In the genomic region with DNA sequence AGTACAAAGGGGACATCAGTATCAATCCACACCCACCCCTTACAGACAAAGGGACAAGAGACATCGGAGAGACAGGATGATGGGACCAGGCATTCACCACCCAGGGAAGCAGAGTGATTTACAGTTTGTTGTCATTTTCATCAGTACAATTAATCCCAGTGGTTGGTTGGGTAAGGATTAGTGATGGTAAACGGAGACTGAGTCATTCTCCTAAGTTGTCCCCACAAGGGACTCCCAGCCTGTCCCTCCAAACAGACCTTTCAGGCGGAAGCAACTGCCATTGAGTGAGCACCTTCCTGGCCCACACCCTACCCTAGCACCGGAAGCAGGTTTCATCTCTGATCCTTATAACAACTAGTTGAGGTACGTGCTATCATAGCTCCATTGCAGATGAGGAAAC, we compare ENCODE assay signal across 17 cellular contexts. TPM values are rescaled to one million over a fixed set of nuclear protein-coding genes. Genes with fewer than 3 reads are reported as not detected.
DNase-seq lines count a peak whose midpoint lies in the region; ATAC-seq and TF ChIP-seq lines count a peak whose summit lies in the region.
"Had no signal": no experiment of that assay in that cellular context is flagged by ENCODE, and none has a peak within 500 bp of the region (broad histone marks: within the 10 kb centered on the region; RNA-seq: fewer than 3 reads in every experiment).

No MANE protein-coding gene starts in this region.

- DNase-seq in PC-3: no peak
- DNase-seq in mammary epithelial cell: no peak
- DNase-seq in mesenchymal stem cell: peak; percentile 37
- DNase-seq in sciatic nerve (ENCODE audit: low spot score): no peak
- no peak for DNase-seq in Karpas-422
- DNase-seq in NCI-H1694 treated with DMSO at 0.1 percent for 48 hours (lab: John Stamatoyannopoulos, UW): no peak
- no peak for DNase-seq in MM.1S
- DNase-seq: BE2C; CD8-positive, alpha-beta T cell; Kasumi-1; MV-4-11; NCI-H1436; NCI-H2081; NCI-H510A treated with DMSO at 0.1 percent for 48 hours; SJCRH30 had no signal

- no peak overlapping the region for H4K91ac ChIP-seq in mesenchymal stem cell (ENCODE audit: low read length)

- in situ Hi-C loops in mammary epithelial cell (cut with MboI; ENCODE audit: low sequenced_read_pairs in 2 of 2): no loop called here

- no peak overlapping the region for H2BK12ac ChIP-seq in mesenchymal stem cell (ENCODE audit: low read length in 2 of 2)

- H4K8ac ChIP-seq in mesenchymal stem cell (ENCODE audit: low read length): no peak overlapping the region

- no peak overlapping the region for H2AFZ ChIP-seq in PC-3 (ENCODE audit: low read length)
- no peak overlapping the region for H2AFZ ChIP-seq in mammary epithelial cell (ENCODE audit: low read depth, low read length)
- no peak overlapping the region for H2AFZ ChIP-seq in mesenchymal stem cell (ENCODE audit: low read depth, low read length)
- H2AFZ ChIP-seq in Karpas-422 (ENCODE audit: low read length): no peak overlapping the region
- no peak overlapping the region for H2AFZ ChIP-seq in MM.1S (ENCODE audit: low read length)

- H3K27me3 ChIP-seq in PC-3 (ENCODE audit: low read length) (no peaks in the 10 kb centered on the region), mammary epithelial cell (ENCODE audit: insufficient read depth, low read length) (no peaks in the 10 kb centered on the region), mesenchymal stem cell (ENCODE audit: control insufficient read depth in 1 of 2, insufficient read depth in 1 of 2, low read length in 2 of 2) (no peaks in the 10 kb centered on the region), Karpas-422 (ENCODE audit: low read length) (no peaks in the 10 kb centered on the region), MM.1S (replicated peaks; ENCODE audit: insufficient read depth, low read length) (peaks cover 33% of the 10 kb centered on the region)
- H3K27me3 ChIP-seq: SJCRH30 had no signal

- TF ChIP-seq CTCF in PC-3 (conservative IDR thresholded peaks at IDR 0.05; ENCODE audit: low read depth, low read length): no peak
- no peak for TF ChIP-seq CTCF in mammary epithelial cell (conservative IDR thresholded peaks at IDR 0.05 in 1 of 2, IDR thresholded peaks at IDR 0.05 in 1 of 2; ENCODE audit: extremely low read depth in 1 of 2, insufficient read depth in 1 of 2, low read depth in 1 of 2, low read length in 2 of 2)
- TF ChIP-seq CTCF in MM.1S (IDR thresholded peaks at IDR 0.05; ENCODE audit: low read length): no peak

- peaks cover 27% of the 10 kb centered on the region for H3K79me1 ChIP-seq in mesenchymal stem cell (replicated peaks; ENCODE audit: low read length, poor library complexity, severe bottlenecking)

- CTCF ChIA-PET in PC-3 (lab: Charles Lee): no interaction called here
- CTCF ChIA-PET in mammary epithelial cell (lab: Charles Lee; ENCODE audit: low non-redundant PET): no interaction called here

- no peak overlapping the region for H3K18ac ChIP-seq in mesenchymal stem cell (ENCODE audit: low read depth in 1 of 2, low read length in 2 of 2)

- H4K20me1 ChIP-seq in PC-3 (ENCODE audit: low read length): no peaks in the 10 kb centered on the region
- H4K20me1 ChIP-seq in mammary epithelial cell (ENCODE audit: insufficient read depth, low read length): no peaks in the 10 kb centered on the region
- no peaks in the 10 kb centered on the region for H4K20me1 ChIP-seq in Karpas-422 (ENCODE audit: insufficient read depth, low read depth, low read length)
- H4K20me1 ChIP-seq in MM.1S (ENCODE audit: insufficient read depth, low read length): no peaks in the 10 kb centered on the region

- H3K9ac ChIP-seq in PC-3 (ENCODE audit: low read length) (no peak overlapping the region), mammary epithelial cell (ENCODE audit: insufficient read depth, low read length) (no peak overlapping the region), mesenchymal stem cell (ENCODE audit: low read length) (no peak overlapping the region), Karpas-422 (ENCODE audit: low read length) (no peak overlapping the region), MM.1S (ENCODE audit: low read length) (no peak overlapping the region)

- BruUV-seq in PC-3 (replicated peaks; lab: Mats Ljungman, UMichigan): no TSS peak
- BruUV-seq in mammary epithelial cell (replicated peaks; lab: Mats Ljungman, UMichigan): no TSS peak

- H3K27ac ChIP-seq in PC-3 (ENCODE audit: low read length): no peak overlapping the region
- H3K27ac ChIP-seq in mammary epithelial cell (ENCODE audit: insufficient read depth, low read depth, low read length): peak overlapping the region; percentile 11
- H3K27ac ChIP-seq in mesenchymal stem cell (ENCODE audit: low read length, poor library complexity, severe bottlenecking): no peak overlapping the region
- H3K27ac ChIP-seq in Karpas-422 (ENCODE audit: low read length): no peak overlapping the region
- no peak overlapping the region for H3K27ac ChIP-seq in MM.1S (ENCODE audit: low read length)
- H3K27ac ChIP-seq: SJCRH30 had no signal

- H3K14ac ChIP-seq in mesenchymal stem cell (ENCODE audit: low read length in 2 of 2): no peak overlapping the region

- H3K4me2 ChIP-seq in PC-3 (ENCODE audit: low read length) (peak overlapping the region; percentile 56), mammary epithelial cell (ENCODE audit: insufficient read depth, low read depth, low read length) (peak overlapping the region; percentile 66), mesenchymal stem cell (ENCODE audit: low read length, poor library complexity, severe bottlenecking) (no peak overlapping the region), Karpas-422 (ENCODE audit: low read depth, low read length, poor library complexity, severe bottlenecking) (no peak overlapping the region), MM.1S (ENCODE audit: low read depth, low read length) (no peak overlapping the region)

- H2BK15ac ChIP-seq in mesenchymal stem cell (ENCODE audit: low read depth, poor library complexity, severe bottlenecking): no peak overlapping the region

- H3K9me3 ChIP-seq in PC-3 (ENCODE audit: low read length) (peaks cover 6% of the 10 kb centered on the region), mammary epithelial cell (replicated peaks; ENCODE audit: insufficient read depth, low read length) (peaks cover 12% of the 10 kb centered on the region), mesenchymal stem cell (ENCODE audit: control insufficient read depth, low read length) (peaks cover 19% of the 10 kb centered on the region), Karpas-422 (ENCODE audit: low read length) (peaks cover 6% of the 10 kb centered on the region; the same call in 1 of the 2 replicates), MM.1S (replicated peaks; ENCODE audit: insufficient read depth, low read length) (no peaks in the 10 kb centered on the region; the same call in 1 of the 2 replicates)
- H3K9me3 ChIP-seq: BE2C had no signal

- no peaks in the 10 kb centered on the region for H3F3A ChIP-seq in PC-3 (ENCODE audit: low read length, unreplicated experiment)
- no peaks in the 10 kb centered on the region for H3F3A ChIP-seq in MM.1S (ENCODE audit: insufficient read depth, low read length)

- dilution Hi-C loops in mammary epithelial cell (cut with HindIII; ENCODE audit: low sequenced_read_pairs): no loop called here

- peaks cover 19% of the 10 kb centered on the region for H3K4me1 ChIP-seq in PC-3 (ENCODE audit: insufficient read depth, low read length)
- peaks cover 44% of the 10 kb centered on the region for H3K4me1 ChIP-seq in mammary epithelial cell (ENCODE audit: insufficient read depth, low read length)
- peaks cover 9% of the 10 kb centered on the region for H3K4me1 ChIP-seq in mesenchymal stem cell (ENCODE audit: control insufficient read depth, insufficient read depth, low read depth, low read length)
- H3K4me1 ChIP-seq in Karpas-422 (ENCODE audit: low read length): no peaks in the 10 kb centered on the region
- H3K4me1 ChIP-seq in MM.1S (ENCODE audit: low read length): no peaks in the 10 kb centered on the region
- H3K4me1 ChIP-seq: BE2C had no signal

- ATAC-seq in PC-3 (no peak), sciatic nerve (no peak)
- ATAC-seq: CD8-positive, alpha-beta T cell had no signal

- no peak overlapping the region for H3K4ac ChIP-seq in mesenchymal stem cell (ENCODE audit: low read depth in 1 of 2, low read length in 2 of 2)

- H3K9me2 ChIP-seq in PC-3 (replicated peaks; ENCODE audit: low read length) (no peaks in the 10 kb centered on the region), Karpas-422 (replicated peaks; ENCODE audit: insufficient read depth, low read length) (no peaks in the 10 kb centered on the region), MM.1S (replicated peaks; ENCODE audit: insufficient read depth, low read length) (no peaks in the 10 kb centered on the region)

- POLR2A ChIA-PET in PC-3 (lab: Charles Lee; ENCODE audit: unreplicated experiment): no interaction called here

- WGBS in mammary epithelial cell (ENCODE audit: low coverage, missing lambda C conversion rate): 96% methylated on average over 5 of the region's 5 CpGs
- 76% methylated on average over 4 of the region's 5 CpGs for WGBS in mesenchymal stem cell

- intact Hi-C loops in PC-3 (cut with micrococcal nuclease) (no loop called here), mammary epithelial cell (cut with micrococcal nuclease) (loop anchor here (1.0 kb wide), 1 partner anchor 43 kb away; no protein-coding TSS in a partner anchor), sciatic nerve (cut with DNase I) (no loop called here)

- H2BK5ac ChIP-seq in mesenchymal stem cell (ENCODE audit: low read depth, low read length, poor library complexity, severe bottlenecking): no peak overlapping the region

- H3K4me3 ChIP-seq in PC-3 (ENCODE audit: low read length) (no peak overlapping the region), mammary epithelial cell (replicated peaks in 1 of 3; ENCODE audit: insufficient read depth in 1 of 3, low read depth in 2 of 3, low read length in 3 of 3) (no peak overlapping the region), mesenchymal stem cell (ENCODE audit: insufficient read depth in 1 of 2, low read depth in 1 of 2, low read length in 2 of 2) (no peak overlapping the region), Karpas-422 (ENCODE audit: low read length) (no peak overlapping the region), MM.1S (ENCODE audit: low read length) (no peak overlapping the region)
- H3K4me3 ChIP-seq: SJCRH30 had no signal

- H3K79me2 ChIP-seq in PC-3 (ENCODE audit: low read length) (peaks cover 4% of the 10 kb centered on the region; the same call in 1 of the 2 replicates), mammary epithelial cell (ENCODE audit: insufficient read depth, low read length) (peaks cover 67% of the 10 kb centered on the region), Karpas-422 (ENCODE audit: low read length) (no peaks in the 10 kb centered on the region), MM.1S (ENCODE audit: low read length) (no peaks in the 10 kb centered on the region)

- H3K36me3 ChIP-seq in PC-3 (ENCODE audit: low read depth, low read length) (peaks cover 10% of the 10 kb centered on the region), mammary epithelial cell (ENCODE audit: insufficient read depth, low read length) (peaks cover 7% of the 10 kb centered on the region), mesenchymal stem cell (ENCODE audit: control insufficient read depth in 1 of 2, insufficient read depth in 2 of 2, low read depth in 1 of 2, low read length in 2 of 2) (peaks cover 25 to 77% of the 10 kb centered on the region in 2 experiments), Karpas-422 (ENCODE audit: insufficient read depth, low read length) (no peaks in the 10 kb centered on the region), MM.1S (replicated peaks; ENCODE audit: insufficient read depth, low read length) (no peaks in the 10 kb centered on the region)
- H3K36me3 ChIP-seq: BE2C, SJCRH30 had no signal

- no peak overlapping the region for H3K23ac ChIP-seq in mesenchymal stem cell (ENCODE audit: low read length in 2 of 2)

- H2AK5ac ChIP-seq in mesenchymal stem cell (ENCODE audit: low read length, severe bottlenecking): no peak overlapping the region

- no peak overlapping the region for H2BK120ac ChIP-seq in mesenchymal stem cell (ENCODE audit: low read depth, low read length)

RNA-seq across cellular contexts. Expression of gene PPL, which starts 11.2 kb away (rescaled TPM):
- total RNA-seq in PC-3 (2014; rRNA removed): 18.8 and 22.8 TPM in 2 replicates
- 10 to 100 TPM; 58.1 to 73.2 TPM for total RNA-seq in mammary epithelial cell
- 43.0 TPM for polyA plus RNA-seq in mammary epithelial cell
- polyA minus RNA-seq in mammary epithelial cell: 138 TPM
- polyA plus RNA-seq in mesenchymal stem cell (2013, experiment 1 of 2): 0.46 TPM
- polyA plus RNA-seq in mesenchymal stem cell (2013, experiment 2 of 2): 0.47 TPM
- 85.1 TPM for total RNA-seq in sciatic nerve
- total RNA-seq in Karpas-422 (2014; rRNA removed; shearing (Covaris generic); ENCODE audit: low replicate concordance): not detected in 2 replicates
- total RNA-seq: CD8-positive, alpha-beta T cell had no signal

RNA-seq across cellular contexts. Expression of gene SEC14L5, which starts 32.3 kb away (rescaled TPM):
- total RNA-seq in PC-3 (2014; rRNA removed) (not detected in 2 replicates), mammary epithelial cell (under 1 TPM in 1 of 2 donors, not detected in 1; under 0.01 TPM), sciatic nerve (43.1 TPM)
- polyA plus RNA-seq in mammary epithelial cell: 0.03 TPM
- polyA minus RNA-seq in mammary epithelial cell: not detected
- 0.01 TPM for polyA plus RNA-seq in mesenchymal stem cell (2013, experiment 1 of 2)
- polyA plus RNA-seq in mesenchymal stem cell (2013, experiment 2 of 2): not detected
- total RNA-seq in Karpas-422 (2014; rRNA removed; shearing (Covaris generic); ENCODE audit: low replicate concordance): not detected in 2 replicates
- total RNA-seq: CD8-positive, alpha-beta T cell; H4; RPMI7951; SJCRH30 had no signal

Comparison
In these comparisons a context has a peak if more than half of its experiments do, and no peak if none do; other contexts are left out.
1. H3K4me2 ChIP-seq: peak in PC-3 (single experiment) and mammary epithelial cell (single experiment); none in mesenchymal stem cell (single experiment), Karpas-422 (single experiment) and MM.1S (single experiment).
2. RNA of gene PPL, which starts 11.2 kb away (total RNA-seq): 85.1 TPM in sciatic nerve (single experiment), 58.1 to 73.2 TPM in mammary epithelial cell and 18.8 to 22.8 TPM in PC-3; not detected in Karpas-422; every median in the first group is over 10 times any median in the second.
3. RNA of gene SEC14L5, which starts 32.3 kb away (total RNA-seq): 43.1 TPM in sciatic nerve (single experiment); not detected in PC-3, under 0.01 TPM in mammary epithelial cell and not detected in Karpas-422; every median in the first group is over 10 times any median in the second.